In the genomic region with DNA sequence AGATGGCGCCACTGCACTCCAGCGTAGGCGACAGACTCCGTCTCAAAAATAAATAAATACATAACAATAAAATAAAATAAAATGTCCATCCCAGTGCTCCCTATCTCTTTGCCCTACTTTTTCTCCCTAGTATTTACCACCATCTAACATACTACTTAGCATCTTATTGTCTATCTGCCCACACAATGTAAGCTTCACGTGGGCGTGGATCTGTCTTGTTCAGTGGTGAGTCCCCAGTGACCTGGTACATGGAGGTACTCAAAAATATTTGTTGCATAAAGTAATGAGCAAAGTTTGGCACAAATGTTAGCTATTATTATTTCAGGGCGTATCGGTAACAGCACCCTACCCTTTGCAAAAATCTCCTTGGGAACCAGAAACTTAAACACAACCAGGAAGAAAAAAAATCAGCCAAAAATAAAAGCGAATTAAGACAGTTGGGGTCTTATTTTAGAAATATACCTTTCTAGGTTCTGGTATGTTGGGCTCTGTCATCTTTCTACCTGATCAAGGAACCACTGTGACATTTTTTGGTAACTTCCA, we compare ENCODE assay signal across 8 cellular contexts. TPM values are rescaled to one million over a fixed set of nuclear protein-coding genes. Genes with fewer than 3 reads are reported as not detected.
DNase-seq lines count a peak whose midpoint lies in the region; ATAC-seq and TF ChIP-seq lines count a peak whose summit lies in the region.

No MANE protein-coding gene starts in this region.

- POLR2A ChIA-PET in AG04449 (lab: Yijun Ruan, JAX) = interaction anchor here (1.0 to 1.3 kb wide), 2 partner anchors 21 to 176 kb away, joined by 3 read pairs; a partner anchor contains a TSS

- CTCF ChIA-PET in AG04449 (lab: Yijun Ruan, JAX) = interaction anchor here (0.9 to 2.6 kb wide), 4 partner anchors 24 to 397 kb away, joined by 3 to 23 read pairs (median 6); a partner anchor contains a TSS

- H3K4me1 ChIP-seq in muscle layer of duodenum (ENCODE audit: control insufficient read depth in 1 of 2, insufficient read depth in 2 of 2, low read length in 2 of 2) = peaks cover 6 to 18% of the 10 kb centered on the region in 2 donors

- no peak for TF ChIP-seq CTCF in AG04449 (IDR thresholded peaks at IDR 0.05; ENCODE audit: insufficient read depth, low read length, missing control alignments)

- DNase-seq in AG04449 (ENCODE audit: low read depth, low spot score) = no peak
- DNase-seq in Jurkat, Clone E6-1 (ENCODE audit: low read depth, low spot score) = no peak
- peak in 1 of 61 donors; percentile 7 for DNase-seq in caudate nucleus (lab: John Stamatoyannopoulos, UW)
- no peak for DNase-seq in NCI-H510A (lab: John Stamatoyannopoulos, UW)
- no peak for DNase-seq in NCI-H2171 treated with DMSO at 0.1 percent for 48 hours (lab: John Stamatoyannopoulos, UW)
- no peak for DNase-seq in ecto neural progenitor cell (ENCODE audit: low spot score)

- H3K27me3 ChIP-seq in muscle layer of duodenum (ENCODE audit: low read depth, low read length) = no peaks in the 10 kb centered on the region

- H3K9me3 ChIP-seq in muscle layer of duodenum (ENCODE audit: control insufficient read depth in 1 of 2, low read length in 2 of 2) = no peaks in the 10 kb centered on the region

- peak overlapping the region; percentile 65 for H3K4me3 ChIP-seq in AG04449 (ENCODE audit: low read depth, low read length)
- peak overlapping the region; percentile 52 for H3K4me3 ChIP-seq in Jurkat, Clone E6-1 (ENCODE audit: low read length)
- peak overlapping the region; percentile 49 to 80 for H3K4me3 ChIP-seq in muscle layer of duodenum (ENCODE audit: low read depth in 1 of 2, low read length in 2 of 2)

- ATAC-seq in HG02870 (IDR thresholded peaks at IDR 0.05; ENCODE audit: unreplicated experiment) = no peak

- H3K36me3 ChIP-seq in muscle layer of duodenum (ENCODE audit: control insufficient read depth in 1 of 2, insufficient read depth in 2 of 2, low read length in 2 of 2) = no peaks in the 10 kb centered on the region

- H3K27ac ChIP-seq in caudate nucleus (ENCODE audit: low read depth, low read length) (peak overlapping the region; percentile 74), muscle layer of duodenum (ENCODE audit: low read length) (peak overlapping the region; percentile 43)

RNA-seq across cellular contexts. Expression of a gene that starts 0.5 kb away (rescaled TPM):
- polyA plus RNA-seq in Jurkat, Clone E6-1 (2012; ENCODE audit: insufficient read depth, insufficient read length) = 82.7 TPM

RNA-seq across cellular contexts. Expression of a gene that starts 17.5 kb away (rescaled TPM):
- polyA plus RNA-seq in Jurkat, Clone E6-1 (2012; ENCODE audit: insufficient read depth, insufficient read length) = 39.3 TPM
